Comparison of ENCODE assay signal across 11 cellular contexts in genomic region chr5:180873628-180874520, GRCh38. TPM values are rescaled to one million over a fixed set of nuclear protein-coding genes. Genes with fewer than 3 reads are reported as not detected.
A peak's percentile ranks its signal among the peaks of the same experiment; 100 is the strongest.
DNase-seq lines count a peak whose midpoint lies in the region; ATAC-seq, FAIRE-seq and TF ChIP-seq lines count a peak whose summit lies in the region.
"Had no signal": no experiment of that assay in that cellular context is flagged by ENCODE, and none has a peak within 500 bp of the region (broad histone marks: within the 10 kb centered on the region; RNA-seq: fewer than 3 reads in every experiment).

No MANE protein-coding gene starts in this region.

- SMC1A ChIA-PET in GM12878 (lab: Charles Lee; ENCODE audit: uncharacterized antibody, unreplicated experiment), result interaction anchor here (0.8 to 1.5 kb wide), 3 partner anchors 82 to 294 kb away, joined by 3 to 5 read pairs (median 3); no protein-coding TSS in a partner anchor

- H3K9me3 ChIP-seq in GM12878 (replicated peaks; ENCODE audit: control insufficient read depth, insufficient read depth, low read length), result no peaks in the 10 kb centered on the region
- H3K9me3 ChIP-seq in osteoblast (ENCODE audit: low read depth, low read length), result no peaks in the 10 kb centered on the region
- H3K9me3 ChIP-seq: tibial artery had no signal

- RAD21 ChIA-PET in GM12878 (lab: Charles Lee; ENCODE audit: unreplicated experiment), result no interaction called here

- POLR2A ChIA-PET in GM12878 (lab: Charles Lee), result no interaction called here

- intact Hi-C loops in GM12878 (cut with micrococcal nuclease; ENCODE audit: unreplicated experiment), result no loop called here

- no peak for TF ChIP-seq RAD21 in GM12878 (IDR thresholded peaks at IDR 0.05; ENCODE audit: insufficient read depth, low read depth, low read length)

- TF ChIP-seq CTCF in GM12878 (IDR thresholded peaks at IDR 0.05 in 2 of 3, conservative IDR thresholded peaks at IDR 0.05 in 1 of 3; ENCODE audit: control insufficient read depth in 2 of 3, extremely low read depth in 1 of 3, insufficient read depth in 1 of 3, low read depth in 3 of 3, low read length in 3 of 3) (no peak), osteoblast (IDR thresholded peaks at IDR 0.05; ENCODE audit: extremely low read depth, low read depth, low read length) (no peak)

- H3K4me2 ChIP-seq in GM12878 (ENCODE audit: control insufficient read depth, insufficient read depth) (0 out of 2 replicates have a peak overlapping the region, but pooled peaks have one; percentile 25), osteoblast (ENCODE audit: insufficient read depth, low read length) (no peak overlapping the region)

- H3K79me2 ChIP-seq in GM12878 (ENCODE audit: control insufficient read depth, insufficient read depth, low read length), result no peaks in the 10 kb centered on the region
- H3K79me2 ChIP-seq in osteoblast (ENCODE audit: insufficient read depth, low read length), result no peaks in the 10 kb centered on the region

- 19% methylated on average over 13 of the region's 13 CpGs for WGBS in GM12878 (ENCODE audit: insufficient coverage, insufficient replicate concordance, low lambda C conversion rate, missing lambda C conversion rate)

- H3K4me3 ChIP-seq in GM12878 (no peak overlapping the region), osteoblast (ENCODE audit: insufficient read depth, low read length) (no peak overlapping the region)
- H3K4me3 ChIP-seq: tibial artery had no signal

- no peaks in the 10 kb centered on the region for H4K20me1 ChIP-seq in GM12878 (ENCODE audit: control insufficient read depth, insufficient read depth)
- no peaks in the 10 kb centered on the region for H4K20me1 ChIP-seq in osteoblast (ENCODE audit: insufficient read depth, low read length)

- ATAC-seq in GM12878, result peak; percentile 84

- H3K4me1 ChIP-seq in GM12878 (ENCODE audit: control insufficient read depth, insufficient read depth, low read length) (peaks cover 9% of the 10 kb centered on the region), osteoblast (ENCODE audit: insufficient read depth, low read length) (no peaks in the 10 kb centered on the region)
- H3K4me1 ChIP-seq: tibial artery had no signal

- H3K27me3 ChIP-seq in GM12878 (replicated peaks in 1 of 2; ENCODE audit: control insufficient read depth in 2 of 2, insufficient read depth in 2 of 2, low read length in 1 of 2) (no peaks in the 10 kb centered on the region), osteoblast (ENCODE audit: insufficient read depth, low read length) (no peaks in the 10 kb centered on the region)
- H3K27me3 ChIP-seq: tibial artery had no signal

- TF ChIP-seq EP300 in GM12878 (IDR thresholded peaks at IDR 0.05; ENCODE audit: borderline replicate concordance in 1 of 2, control insufficient read depth in 1 of 2, low read depth in 2 of 2, low read length in 2 of 2), result no peak

- H3K27ac ChIP-seq in GM12878 (ENCODE audit: control insufficient read depth, insufficient read depth), result no peak overlapping the region; the same call in 1 of the 2 replicates
- no peak overlapping the region for H3K27ac ChIP-seq in osteoblast (ENCODE audit: low read depth, low read length)
- H3K27ac ChIP-seq: tibial artery had no signal

- H2AFZ ChIP-seq in GM12878 (ENCODE audit: control insufficient read depth, low read depth, low read length), result peak overlapping the region; percentile 80
- no peak overlapping the region for H2AFZ ChIP-seq in osteoblast (ENCODE audit: low read length)

- BruUV-seq in GM12878 (replicated peaks; lab: Mats Ljungman, UMichigan), result no TSS peak

- in situ Hi-C loops in GM12878 (cut with MboI), result no loop called here

- CTCF ChIA-PET in GM12878 (lab: Yijun Ruan, JAX), result interaction anchor here (1.1 kb wide), 1 partner anchor 74 kb away, joined by 3 read pairs; no protein-coding TSS in a partner anchor

- no peak for FAIRE-seq in GM12878 (lab: Jason Lieb, UNC)
- FAIRE-seq: A204.1 had no signal

- no peak overlapping the region; the same call in 1 of the 2 replicates for H3K9ac ChIP-seq in GM12878 (ENCODE audit: control insufficient read depth, insufficient read depth, low read length)

- peak; percentile 22 for DNase-seq in NCI-H1694 treated with DMSO at 0.1 percent for 48 hours (lab: John Stamatoyannopoulos, UW)
- no peak for DNase-seq in NCI-H1694 (lab: John Stamatoyannopoulos, UW)
- peak; percentile 93 for DNase-seq in MV-4-11 (lab: John Stamatoyannopoulos, UW)
- DNase-seq in GM12878 (ENCODE audit: low read depth, low spot score), result peak; percentile 36
- DNase-seq in osteoblast (ENCODE audit: insufficient read length, low spot score, missing footprints), result peak; percentile 37
- DNase-seq in hepatic stellate cell (ENCODE audit: low spot score), result no peak
- DNase-seq in COR-L47 (lab: John Stamatoyannopoulos, UW), result no peak
- no peak for DNase-seq in DMS153 treated with DMSO at 0.1 percent for 48 hours (lab: John Stamatoyannopoulos, UW; ENCODE audit: unreplicated experiment)

- no peaks in the 10 kb centered on the region for H3K36me3 ChIP-seq in GM12878 (ENCODE audit: control insufficient read depth in 2 of 2, insufficient read depth in 2 of 2, low read length in 1 of 2)
- no peaks in the 10 kb centered on the region for H3K36me3 ChIP-seq in osteoblast (ENCODE audit: insufficient read depth, low read length)
- H3K36me3 ChIP-seq: tibial artery had no signal

- TF ChIP-seq POLR2A in GM12878 (IDR thresholded peaks at IDR 0.05; ENCODE audit: low read depth, low read length), result no peak

TF ChIP-seq in GM12878, 131 proteins besides CTCF, POLR2A, EP300 and RAD21:
- TF ChIP-seq SPI1 (IDR thresholded peaks at IDR 0.05; ENCODE audit: borderline replicate concordance, insufficient read depth, low read depth, low read length) (peak; percentile 40; the same call in 1 of the 2 replicates), PAX5 (IDR thresholded peaks at IDR 0.05; ENCODE audit: borderline replicate concordance, low read depth, low read length) (no peak)

RNA-seq across cellular contexts. Expression of gene ZFP62, which starts 12.8 kb away (rescaled TPM):
- total RNA-seq in GM12878 (2013; cell fraction: nucleolus; rRNA removed), result 92.1 and 95.1 TPM in 2 replicates
- total RNA-seq in GM12878 (2014; rRNA removed) (19.6 and 24.0 TPM in 2 replicates), GM12878 (2014; rRNA removed; fragmentation: Illumina TruSeq; extraction: Trizol) (26.8 and 27.4 TPM in 2 replicates), GM12878 (2021) (20.3 and 24.8 TPM in 2 replicates), osteoblast (12.4 and 18.1 TPM in 2 replicates)
- 8.8 TPM for polyA plus RNA-seq in GM12878 (2011; ENCODE audit: low read depth)
- polyA plus RNA-seq in GM12878 (2011; rRNA removed) (39.7 and 69.5 TPM in 2 replicates), GM12878 (2014; fragmentation: Illumina TruSeq; extraction: Trizol) (21.8 and 32.2 TPM in 2 replicates), GM12878 (2014; fragmentation: Nextera tagmentation; extraction: Ambion mirVana) (10 to 100 TPM in 1 of 2 experiments, 1 to 10 TPM in 1; 9.2 to 16.4 TPM), GM12878 (2014; rRNA removed) (14.8 and 17.1 TPM in 2 replicates), GM12878 (2016; fragmentation: Nextera tagmentation; extraction: Ambion mirVana) (10 to 100 TPM; 24.6 to 26.0 TPM)
- polyA plus RNA-seq in GM12878 (2011; cell fraction: cytosol; rRNA removed), result 10.8 and 11.9 TPM in 2 replicates
- 53.4 and 65.6 TPM in 2 replicates for polyA plus RNA-seq in GM12878 (2011; cell fraction: nucleus; rRNA removed)
- 16.1 and 21.7 TPM in 2 replicates for polyA plus RNA-seq in GM12878 (2012)
- polyA minus RNA-seq in GM12878 (2011; rRNA and poly(A)+ RNA removed), result 20.1 and 25.2 TPM in 2 replicates
- 8.0 and 10.0 TPM in 2 replicates for polyA minus RNA-seq in GM12878 (2011; cell fraction: cytosol; rRNA and poly(A)+ RNA removed)
- 17.4 and 22.6 TPM in 2 replicates for polyA minus RNA-seq in GM12878 (2011; cell fraction: nucleus; rRNA and poly(A)+ RNA removed)

RNA-seq across cellular contexts. Expression of gene BTNL8, which starts 25.1 kb away (rescaled TPM):
- 1.4 and 2.1 TPM in 2 replicates for total RNA-seq in GM12878 (2013; cell fraction: nucleolus; rRNA removed)
- total RNA-seq in GM12878 (2014; rRNA removed), result 0.33 and 0.56 TPM in 2 replicates
- 0.13 and 0.14 TPM in 2 replicates for total RNA-seq in GM12878 (2014; rRNA removed; fragmentation: Illumina TruSeq; extraction: Trizol)
- total RNA-seq in GM12878 (2021), result not detected in 2 replicates
- polyA plus RNA-seq in GM12878 (2011; ENCODE audit: low read depth), result not detected
- polyA plus RNA-seq in GM12878 (2011; rRNA removed), result 3.4 and 4.1 TPM in 2 replicates
- polyA plus RNA-seq in GM12878 (2011; cell fraction: cytosol; rRNA removed), result 2.0 and 2.7 TPM in 2 replicates
- polyA plus RNA-seq in GM12878 (2011; cell fraction: nucleus; rRNA removed), result 2.9 and 4.3 TPM in 2 replicates
- not detected in 2 replicates for polyA plus RNA-seq in GM12878 (2012)
- polyA plus RNA-seq in GM12878 (2014; fragmentation: Illumina TruSeq; extraction: Trizol), result 0.19 and 0.43 TPM in 2 replicates
- polyA plus RNA-seq in GM12878 (2014; fragmentation: Nextera tagmentation; extraction: Ambion mirVana), result under 1 TPM; 0.31 to 0.39 TPM
- 0.06 and 0.22 TPM in 2 replicates for polyA plus RNA-seq in GM12878 (2014; rRNA removed)
- polyA plus RNA-seq in GM12878 (2016; fragmentation: Nextera tagmentation; extraction: Ambion mirVana), result under 1 TPM in 1 of 2 experiments, not detected in 1; 0.15 TPM
- 2.6 and 2.9 TPM in 2 replicates for polyA minus RNA-seq in GM12878 (2011; rRNA and poly(A)+ RNA removed)
- polyA minus RNA-seq in GM12878 (2011; cell fraction: cytosol; rRNA and poly(A)+ RNA removed), result not detected in 2 replicates
- polyA minus RNA-seq in GM12878 (2011; cell fraction: nucleus; rRNA and poly(A)+ RNA removed), result 1.3 and 2.3 TPM in 2 replicates
- not detected in 2 replicates for total RNA-seq in osteoblast
- total RNA-seq: pulmonary artery endothelial cell had no signal

Comparison
In these comparisons a context has a peak if more than half of its experiments do, and no peak if none do; other contexts are left out.
1. DNase-seq: peak in NCI-H1694 treated with DMSO at 0.1 percent for 48 hours (single experiment), MV-4-11 (single experiment), GM12878 (single experiment) and osteoblast (single experiment); none in NCI-H1694 (single experiment), hepatic stellate cell (single experiment), COR-L47 (single experiment) and DMS153 treated with DMSO at 0.1 percent for 48 hours (single experiment).